In the genomic region with DNA sequence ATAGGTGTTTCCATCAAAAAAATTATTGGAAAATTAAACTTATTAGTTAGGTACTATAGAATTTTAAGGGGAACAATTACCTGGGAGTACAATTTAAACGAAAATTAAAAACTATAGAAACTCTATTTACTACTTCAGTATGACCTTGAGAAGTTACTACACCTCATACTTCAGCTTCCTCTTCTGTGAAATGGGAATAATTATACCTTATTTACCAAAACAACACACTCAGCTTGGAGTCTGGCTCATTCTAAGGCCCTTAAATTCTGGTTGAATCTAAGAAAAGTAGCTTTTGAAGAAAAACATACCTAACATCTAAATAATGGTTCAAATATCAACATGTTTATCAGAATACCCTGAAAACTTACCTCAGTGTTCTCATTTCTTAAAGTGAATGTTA, we compare ENCODE assay signal across 9 cellular contexts. TPM values are rescaled to one million over a fixed set of nuclear protein-coding genes. Genes with fewer than 3 reads are reported as not detected.
DNase-seq lines count a peak whose midpoint lies in the region; ATAC-seq and TF ChIP-seq lines count a peak whose summit lies in the region.
"Had no signal": no experiment of that assay in that cellular context is flagged by ENCODE, and none has a peak within 500 bp of the region (broad histone marks: within the 10 kb centered on the region; RNA-seq: fewer than 3 reads in every experiment).

No MANE protein-coding gene starts in this region.

- no peaks in the 10 kb centered on the region for H3K27me3 ChIP-seq in kidney epithelial cell (ENCODE audit: control insufficient read depth, insufficient read depth, low read length)
- no peaks in the 10 kb centered on the region for H3K27me3 ChIP-seq in vagina

- TF ChIP-seq POLR2A in vagina (IDR thresholded peaks at IDR 0.05): no peak

- H3K27ac Mint-ChIP-seq in activated naive CD4-positive, alpha-beta T cell treated with anti-CD3 and anti-CD28 coated beads, Interleukin-2, amount 50 U/mL, for 24 hours: peak overlapping the region; percentile 97
- peak overlapping the region; percentile 99 for H3K27ac Mint-ChIP-seq in activated naive CD8-positive, alpha-beta T cell

- no peaks in the 10 kb centered on the region for H3K27me3 Mint-ChIP-seq in activated naive CD4-positive, alpha-beta T cell treated with anti-CD3 and anti-CD28 coated beads, Interleukin-2, amount 50 U/mL, for 24 hours
- H3K27me3 Mint-ChIP-seq in activated naive CD8-positive, alpha-beta T cell: no peaks in the 10 kb centered on the region

- no peak for ATAC-seq in HG03565 (IDR thresholded peaks at IDR 0.05; ENCODE audit: unreplicated experiment)

- H3K27ac ChIP-seq in vagina: peak overlapping the region; percentile 95

- peaks cover 26% of the 10 kb centered on the region for H3K36me3 Mint-ChIP-seq in activated naive CD4-positive, alpha-beta T cell treated with anti-CD3 and anti-CD28 coated beads, Interleukin-2, amount 50 U/mL, for 24 hours
- H3K36me3 Mint-ChIP-seq in activated naive CD8-positive, alpha-beta T cell: peaks cover 17% of the 10 kb centered on the region

- H3K36me3 ChIP-seq in kidney epithelial cell (ENCODE audit: control insufficient read depth, insufficient read depth, low read length) (peaks cover 1% of the 10 kb centered on the region), vagina (peaks cover 0 to 20% of the 10 kb centered on the region in 2 donors)

- no peak for DNase-seq in activated naive CD4-positive, alpha-beta T cell treated with Interleukin-2 at 50 U/mL for 16 hours
- no peak for DNase-seq in kidney epithelial cell (ENCODE audit: low read depth)
- no peak for DNase-seq in vagina (ENCODE audit: extremely low spot score in 2 of 2)
- DNase-seq in NCI-H226: no peak
- no peak for DNase-seq in GM10266 (ENCODE audit: extremely low spot score)
- DNase-seq: posterior cingulate gyrus had no signal

- no peaks in the 10 kb centered on the region for H3K9me3 ChIP-seq in vagina

- intact Hi-C loops in vagina (cut with DNase I): no loop called here

- H3K4me3 ChIP-seq in kidney epithelial cell (ENCODE audit: low read depth, low read length): peak overlapping the region; percentile 25
- no peak overlapping the region for H3K4me3 ChIP-seq in vagina

- H3K4me3 Mint-ChIP-seq in activated naive CD4-positive, alpha-beta T cell treated with anti-CD3 and anti-CD28 coated beads, Interleukin-2, amount 50 U/mL, for 24 hours: peak overlapping the region; percentile 92
- peak overlapping the region; percentile 98 for H3K4me3 Mint-ChIP-seq in activated naive CD8-positive, alpha-beta T cell

- no peaks in the 10 kb centered on the region for H3K9me3 Mint-ChIP-seq in activated naive CD4-positive, alpha-beta T cell treated with anti-CD3 and anti-CD28 coated beads, Interleukin-2, amount 50 U/mL, for 24 hours
- H3K9me3 Mint-ChIP-seq in activated naive CD8-positive, alpha-beta T cell (ENCODE audit: low read depth): no peaks in the 10 kb centered on the region

- H3K4me1 Mint-ChIP-seq in activated naive CD4-positive, alpha-beta T cell treated with anti-CD3 and anti-CD28 coated beads, Interleukin-2, amount 50 U/mL, for 24 hours: peaks cover 52% of the 10 kb centered on the region
- H3K4me1 Mint-ChIP-seq in activated naive CD8-positive, alpha-beta T cell (ENCODE audit: low read depth): peaks cover 59% of the 10 kb centered on the region

- TF ChIP-seq CTCF in kidney epithelial cell (IDR thresholded peaks at IDR 0.05; ENCODE audit: insufficient read depth, low read length, poor library complexity, severe bottlenecking) (no peak), vagina (IDR thresholded peaks at IDR 0.05) (no peak), GM10266 (IDR thresholded peaks at IDR 0.05; ENCODE audit: control insufficient read depth, insufficient read depth, low read depth, missing control alignments) (no peak)

- peaks cover 27% of the 10 kb centered on the region for H3K4me1 ChIP-seq in vagina

RNA-seq across cellular contexts. Expression of gene NABP1, which starts 2.7 kb away (rescaled TPM):
- total RNA-seq in kidney epithelial cell (18.3 and 22.9 TPM in 2 replicates), vagina (35.1 TPM)
